9 cellular contexts compared by ENCODE assay signal in genomic region chr6:3176562-3177355, GRCh38. TPM values are rescaled to one million over a fixed set of nuclear protein-coding genes. Genes with fewer than 3 reads are reported as not detected.
A peak's percentile ranks its signal among the peaks of the same experiment; 100 is the strongest.
DNase-seq lines count a peak whose midpoint lies in the region; ATAC-seq and TF ChIP-seq lines count a peak whose summit lies in the region.
"Had no signal": no experiment of that assay in that cellular context is flagged by ENCODE, and none has a peak within 500 bp of the region (broad histone marks: within the 10 kb centered on the region; RNA-seq: fewer than 3 reads in every experiment).

No MANE protein-coding gene starts in this region.

- H3K27ac ChIP-seq in dorsolateral prefrontal cortex (peak overlapping the region in 5 of 59 donors; percentile 1 to 42 (median 25)), coronary artery (no peak overlapping the region)
- H3K27ac ChIP-seq: tibial artery had no signal

- TF ChIP-seq CTCF in dorsolateral prefrontal cortex (IDR thresholded peaks at IDR 0.05 in 54 of 56, conservative IDR thresholded peaks at IDR 0.05 in 2 of 56; ENCODE audit: low read depth in 1 of 56, partially characterized antibody in 56 of 56) (no peak), coronary artery (IDR thresholded peaks at IDR 0.05) (no peak)

- H3K27me3 ChIP-seq in dorsolateral prefrontal cortex: peaks cover 0 to 4% (median 0%) of the 10 kb centered on the region in 45 donors
- no peaks in the 10 kb centered on the region for H3K27me3 ChIP-seq in HAP-1 (ENCODE audit: low read depth)

- no peaks in the 10 kb centered on the region for H3K36me3 ChIP-seq in HAP-1 (replicated peaks)
- H3K36me3 ChIP-seq: tibial artery had no signal

- DNase-seq in NK-92 treated with Interleukin-12 subunit alpha and Interleukin-12 subunit beta, amount 100 ng/mL, for 24 hours (lab: John Stamatoyannopoulos, UW): peak; percentile 65
- DNase-seq in NK-92 (lab: John Stamatoyannopoulos, UW; ENCODE audit: unreplicated experiment) (no peak), SHP77 treated with DMSO at 0.1 percent for 48 hours (lab: John Stamatoyannopoulos, UW) (peak; percentile 91), dorsolateral prefrontal cortex (peak in 7 of 10 donors; percentile 44 to 82 (median 66)), sciatic nerve (ENCODE audit: low spot score) (no peak), coronary artery (ENCODE audit: low spot score) (no peak), HAP-1 (ENCODE audit: low spot score in 2 of 2) (no peak)

- ATAC-seq in sciatic nerve (peak; percentile 44), GM19328 (IDR thresholded peaks at IDR 0.05; ENCODE audit: unreplicated experiment) (no peak)

- H3K4me3 ChIP-seq in dorsolateral prefrontal cortex (no peak overlapping the region), coronary artery (no peak overlapping the region), HAP-1 (no peak overlapping the region)
- H3K4me3 ChIP-seq: tibial artery had no signal

- no peaks in the 10 kb centered on the region for H3K9me3 ChIP-seq in HAP-1
- H3K9me3 ChIP-seq: tibial artery had no signal

- in situ Hi-C loops in HAP-1 (cut with MboI; ENCODE audit: low sequenced_read_pairs): no loop called here

- peaks cover 13% of the 10 kb centered on the region for H3K4me1 ChIP-seq in HAP-1

- intact Hi-C loops in dorsolateral prefrontal cortex (cut with DNase I): no loop called here
- intact Hi-C loops in sciatic nerve (cut with DNase I): no loop called here

RNA-seq across cellular contexts. Expression of gene TUBB2A, which starts 19.4 kb away (rescaled TPM):
- total RNA-seq in dorsolateral prefrontal cortex (100 to 1,000 TPM; 207 to 859 (median 516) TPM), sciatic nerve (53.1 TPM)

RNA-seq across cellular contexts. Expression of gene TUBB2B, which starts 50.7 kb away (rescaled TPM):
- 100 to 1,000 TPM in 108 of 120 experiments, 10 to 100 TPM in 12; 53.6 to 634 (median 180) TPM for total RNA-seq in dorsolateral prefrontal cortex
- total RNA-seq in sciatic nerve: 39.4 TPM

RNA-seq across cellular contexts. Expression of gene BPHL, which starts 58.2 kb away (rescaled TPM):
- total RNA-seq in dorsolateral prefrontal cortex (10 to 100 TPM; 13.6 to 41.1 (median 26.1) TPM), sciatic nerve (15.7 TPM)

Comparison
In these comparisons a context has a peak if more than half of its experiments do, and no peak if none do; other contexts are left out.
1. DNase-seq: peak in NK-92 treated with Interleukin-12 subunit alpha and Interleukin-12 subunit beta, amount 100 ng/mL, for 24 hours (single experiment), SHP77 treated with DMSO at 0.1 percent for 48 hours (single experiment) and dorsolateral prefrontal cortex (7 of 10); none in NK-92 (single experiment), sciatic nerve (single experiment), coronary artery (single experiment) and HAP-1 (0 of 2).